8 cellular contexts compared by ENCODE assay signal in the genomic region with DNA sequence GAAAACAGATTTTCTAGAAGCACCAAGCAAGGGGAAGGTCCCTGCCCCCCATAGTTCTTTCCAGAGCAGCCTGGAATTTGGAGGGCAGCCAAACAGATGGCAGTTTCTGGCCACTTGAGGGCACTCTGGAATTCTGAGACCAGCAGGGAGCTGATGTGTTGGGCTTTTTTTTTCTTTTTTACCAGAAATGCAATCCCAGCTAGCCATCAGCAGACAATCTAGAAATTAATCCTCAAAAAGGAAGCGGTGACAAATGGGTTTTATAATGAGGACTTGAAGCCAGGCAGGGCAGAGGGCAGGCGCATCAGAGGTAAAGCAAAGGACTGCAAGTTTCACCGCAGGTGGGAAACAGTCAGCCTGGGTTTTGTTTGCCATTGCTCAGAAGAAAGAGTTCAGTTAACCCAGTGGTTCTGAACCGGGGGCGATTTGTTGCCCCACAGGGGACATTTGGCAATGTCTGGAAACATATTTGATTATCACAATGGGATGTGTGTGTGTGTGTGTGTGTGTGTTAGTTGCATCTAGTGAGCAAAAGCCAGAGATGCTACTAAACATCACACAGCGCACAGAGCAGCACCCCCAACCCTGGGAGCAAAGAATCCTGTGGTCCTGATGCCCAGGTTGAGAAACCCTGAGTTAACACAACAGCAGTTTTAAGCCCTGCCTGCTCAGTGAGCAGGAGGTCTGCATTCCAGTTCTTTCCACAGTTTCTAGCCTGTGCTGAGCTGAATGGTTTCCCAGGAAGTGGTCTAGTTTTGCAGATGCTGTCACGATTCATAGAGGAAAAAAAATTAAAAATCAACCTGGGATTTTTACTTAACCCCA.
A peak's percentile ranks its signal among the peaks of the same experiment; 100 is the strongest.
DNase-seq lines count a peak whose midpoint lies in the region; ATAC-seq and TF ChIP-seq lines count a peak whose summit lies in the region.

No MANE protein-coding gene starts in this region.

- H3K36me3 Mint-ChIP-seq in MCF 10A (ENCODE audit: insufficient read depth, unreplicated experiment): no peaks in the 10 kb centered on the region

- no peak overlapping the region for H3K23ac ChIP-seq in IMR-90 (ENCODE audit: low read depth, low read length)

- H3K27ac Mint-ChIP-seq in MCF 10A (ENCODE audit: low read depth, unreplicated experiment): no peak overlapping the region

- H2BK15ac ChIP-seq in IMR-90 (ENCODE audit: low read depth, low read length): no peak overlapping the region

- in situ Hi-C loops in IMR-90 (cut with MboI; ENCODE audit: low sequenced_read_pairs) (loop anchor here (10.0 kb wide), 1 partner anchor 869 kb away; no protein-coding TSS in a partner anchor), Panc1 (cut with HindIII; ENCODE audit: low pct_unique_long_range_greater_than_20kb, low sequenced_read_pairs) (no loop called here)

- H3K27ac ChIP-seq in IMR-90 (ENCODE audit: insufficient read depth, low read length) (no peak overlapping the region), Panc1 (ENCODE audit: low read length) (no peak overlapping the region)

- CTCF ChIA-PET in IMR-90 (lab: Yijun Ruan, JAX): interaction anchor here (0.7 to 1.0 kb wide), 3 partner anchors 12 to 871 kb away, joined by 3 to 5 read pairs (median 3); no protein-coding TSS in a partner anchor
- CTCF ChIA-PET in Panc1 (lab: Charles Lee): no interaction called here
- CTCF ChIA-PET in MCF 10A (lab: Yijun Ruan, JAX): interaction anchor here (0.6 to 7.2 kb wide), 28 partner anchors 8 to 866 kb away, joined by 3 to 80 read pairs (median 4); no protein-coding TSS in a partner anchor

- H3K36me3 ChIP-seq in IMR-90 (ENCODE audit: control insufficient read depth, insufficient read depth, low read length): no peaks in the 10 kb centered on the region
- no peaks in the 10 kb centered on the region for H3K36me3 ChIP-seq in Panc1 (ENCODE audit: control insufficient read depth, insufficient read depth, low read length)

- DNase-seq in NCI-H2107 treated with DMSO at 0.1 percent for 48 hours (lab: John Stamatoyannopoulos, UW; ENCODE audit: unreplicated experiment): peak; percentile 54
- DNase-seq in NCI-H2107 (lab: John Stamatoyannopoulos, UW): no peak
- DNase-seq in IMR-90: peak; percentile 70
- peak; percentile 13 for DNase-seq in Panc1 (ENCODE audit: low read depth, low spot score)
- DNase-seq in MCF 10A (ENCODE audit: unreplicated experiment): peak; percentile 78
- peak; percentile 69 for DNase-seq in iris pigment epithelial cell (ENCODE audit: low read depth)
- peak; percentile 57 for DNase-seq in stimulated activated CD4-positive, alpha-beta T cell treated with anti-CD3 and anti-CD28 coated beads, Interleukin-15, amount 100 ng/mL, for 24 hours
- DNase-seq in stimulated activated naive CD4-positive, alpha-beta T cell treated with Interleukin-2 at 50 U/mL for 16 hours (lab: John Stamatoyannopoulos, UW): no peak

- no peak overlapping the region for H3K4me2 ChIP-seq in IMR-90 (ENCODE audit: low read depth, low read length)

- H3K79me1 ChIP-seq in IMR-90 (ENCODE audit: low read depth in 1 of 2, low read length in 2 of 2): no peaks in the 10 kb centered on the region

- H3K14ac ChIP-seq in IMR-90 (replicated peaks; ENCODE audit: low read depth, low read length): no peak overlapping the region

- H3K9me1 ChIP-seq in IMR-90 (ENCODE audit: insufficient read depth, low read length): no peaks in the 10 kb centered on the region

- H3K9me3 ChIP-seq in IMR-90 (ENCODE audit: control insufficient read depth, insufficient read depth, low read length) (no peaks in the 10 kb centered on the region), Panc1 (ENCODE audit: control insufficient read depth, insufficient read depth, low read depth, low read length) (no peaks in the 10 kb centered on the region)

- no peaks in the 10 kb centered on the region for H3K4me1 ChIP-seq in IMR-90 (ENCODE audit: control insufficient read depth, insufficient read depth, low read length)
- H3K4me1 ChIP-seq in Panc1 (ENCODE audit: control insufficient read depth, insufficient read depth, low read length): 0 out of 2 replicates have a peak, but pooled peaks cover 3% of the 10 kb centered on the region

- no peak overlapping the region for H2AFZ ChIP-seq in IMR-90 (replicated peaks; ENCODE audit: low read length, poor library complexity)

- H3K4me3 ChIP-seq in IMR-90 (ENCODE audit: insufficient read depth, low read depth, low read length) (no peak overlapping the region), Panc1 (ENCODE audit: low read depth in 2 of 2, low read length in 2 of 2) (no peak overlapping the region)

- TF ChIP-seq RAD21 in IMR-90 (IDR thresholded peaks at IDR 0.05; ENCODE audit: low read length): peak; percentile 87

- no peak overlapping the region for H2BK120ac ChIP-seq in IMR-90 (ENCODE audit: low read depth, low read length)

- H2BK5ac ChIP-seq in IMR-90 (ENCODE audit: low read depth, low read length, poor library complexity, severe bottlenecking): no peak overlapping the region

- no peaks in the 10 kb centered on the region for H3K4me1 Mint-ChIP-seq in MCF 10A (ENCODE audit: insufficient read depth, unreplicated experiment)

- dilution Hi-C loops in IMR-90 (cut with HindIII; ENCODE audit: low sequenced_read_pairs, unreplicated experiment): no loop called here

- H3K18ac ChIP-seq in IMR-90 (ENCODE audit: low read depth, low read length): no peak overlapping the region

- peaks cover 15% of the 10 kb centered on the region for H3K27me3 ChIP-seq in IMR-90 (ENCODE audit: control insufficient read depth, insufficient read depth, low read length)
- H3K27me3 ChIP-seq in Panc1 (ENCODE audit: control insufficient read depth, insufficient read depth, low read length): no peaks in the 10 kb centered on the region

- no peak overlapping the region for H2AK9ac ChIP-seq in IMR-90 (replicated peaks; ENCODE audit: low read depth, low read length, poor library complexity)

- no peak overlapping the region for H2BK20ac ChIP-seq in IMR-90 (ENCODE audit: low read depth, low read length)

- no peak overlapping the region for H3K9ac ChIP-seq in IMR-90 (ENCODE audit: low read depth, low read length)

- peak; percentile 85 for ATAC-seq in IMR-90 (ENCODE audit: low read depth)
- ATAC-seq in Panc1: no peak; the same call in 1 of the 2 replicates

- no peak overlapping the region for H3K4ac ChIP-seq in IMR-90 (ENCODE audit: low read depth, low read length)

- POLR2A ChIA-PET in IMR-90 (lab: Charles Lee; ENCODE audit: unreplicated experiment): no interaction called here
- POLR2A ChIA-PET in Panc1 (lab: Charles Lee): no interaction called here
- POLR2A ChIA-PET in MCF 10A (lab: Yijun Ruan, JAX): interaction anchor here (0.6 to 1.5 kb wide), 3 partner anchors 151 to 861 kb away, joined by 3 to 4 read pairs (median 3); no protein-coding TSS in a partner anchor

- no peak overlapping the region for H2AK5ac ChIP-seq in IMR-90 (ENCODE audit: low read depth, low read length)

- WGBS in IMR-90 (ENCODE audit: extremely low coverage in 2 of 2, insufficient read length in 1 of 2), 2 experiments: 31% methylated on average over 2 of the region's 7 CpGs; no CpG with 5 or more reads in 1 of the 2 experiments

- H3K56ac ChIP-seq in IMR-90 (ENCODE audit: extremely low read depth, insufficient read depth, low read length): no peak overlapping the region

- H4K91ac ChIP-seq in IMR-90 (ENCODE audit: insufficient read depth, low read depth, low read length): no peak overlapping the region

- no TSS peak for BruUV-seq in IMR-90 (replicated peaks; lab: Mats Ljungman, UMichigan)
- no TSS peak for BruUV-seq in Panc1 (replicated peaks; lab: Mats Ljungman, UMichigan)
- no TSS peak for BruUV-seq in MCF 10A (replicated peaks; lab: Mats Ljungman, UMichigan)

- no peaks in the 10 kb centered on the region for H4K20me1 ChIP-seq in IMR-90 (ENCODE audit: insufficient read depth, low read length)

- no peaks in the 10 kb centered on the region for H3K9me3 Mint-ChIP-seq in MCF 10A (ENCODE audit: unreplicated experiment)

- intact Hi-C loops in IMR-90 (cut with micrococcal nuclease): loop anchor here (1.0 to 10.0 kb wide), 6 partner anchors 241 to 1132 kb away; partner anchors contain the start of gene RYBP
- intact Hi-C loops in Panc1 (cut with micrococcal nuclease; ENCODE audit: unreplicated experiment): no loop called here
- intact Hi-C loops in MCF 10A (cut with micrococcal nuclease): loop anchor here (1.0 to 5.0 kb wide), 5 partner anchors 78 to 867 kb away; partner anchors contain the start of gene RYBP

- TF ChIP-seq CTCF in IMR-90 (conservative IDR thresholded peaks at IDR 0.05; ENCODE audit: low read depth, low read length) (peak; percentile 74), Panc1 (IDR thresholded peaks at IDR 0.05) (peak; percentile 75), MCF 10A (IDR thresholded peaks at IDR 0.05; ENCODE audit: unreplicated experiment) (peak; percentile 56)

- peaks cover 22% of the 10 kb centered on the region for H3K27me3 Mint-ChIP-seq in MCF 10A (ENCODE audit: insufficient read depth, unreplicated experiment)

- no peak overlapping the region for H3K4me3 Mint-ChIP-seq in MCF 10A (ENCODE audit: unreplicated experiment)

- H4K5ac ChIP-seq in IMR-90 (ENCODE audit: low read depth, low read length): no peak overlapping the region

- TF ChIP-seq POLR2A in IMR-90 (IDR thresholded peaks at IDR 0.05; ENCODE audit: low read depth, low read length): no peak

- H4K8ac ChIP-seq in IMR-90 (ENCODE audit: low read depth in 2 of 2, low read length in 2 of 2): no peak overlapping the region

TF ChIP-seq in IMR-90, 13 proteins besides CTCF, POLR2A, EP300 and RAD21:
- TF ChIP-seq, protein P1, sequence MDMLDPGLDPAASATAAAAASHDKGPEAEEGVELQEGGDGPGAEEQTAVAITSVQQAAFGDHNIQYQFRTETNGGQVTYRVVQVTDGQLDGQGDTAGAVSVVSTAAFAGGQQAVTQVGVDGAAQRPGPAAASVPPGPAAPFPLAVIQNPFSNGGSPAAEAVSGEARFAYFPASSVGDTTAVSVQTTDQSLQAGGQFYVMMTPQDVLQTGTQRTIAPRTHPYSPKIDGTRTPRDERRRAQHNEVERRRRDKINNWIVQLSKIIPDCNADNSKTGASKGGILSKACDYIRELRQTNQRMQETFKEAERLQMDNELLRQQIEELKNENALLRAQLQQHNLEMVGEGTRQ (IDR thresholded peaks at IDR 0.05; ENCODE audit: low read depth, low read length): no peak
- TF ChIP-seq SMC3 (IDR thresholded peaks at IDR 0.05; ENCODE audit: low read depth, low read length): peak; percentile 84
TF ChIP-seq in IMR-90: peak in this region for 1.

Comparison
In these comparisons a context has a peak if more than half of its experiments do, and no peak if none do; other contexts are left out.
1. DNase-seq: peak in NCI-H2107 treated with DMSO at 0.1 percent for 48 hours (single experiment), IMR-90 (single experiment), Panc1 (single experiment), MCF 10A (single experiment), iris pigment epithelial cell (single experiment) and stimulated activated CD4-positive, alpha-beta T cell treated with anti-CD3 and anti-CD28 coated beads, Interleukin-15, amount 100 ng/mL, for 24 hours (single experiment); none in NCI-H2107 (single experiment) and stimulated activated naive CD4-positive, alpha-beta T cell treated with Interleukin-2 at 50 U/mL for 16 hours (single experiment).
2. Peak in every context shown above with its lines, with median percentiles within 50 percentile points of each other: CTCF ChIP-seq.